ENCODE assay signal across 22 cellular contexts in genomic region chr20:54598351-54598750, GRCh38.
"Had no signal": no experiment of that assay in that cellular context is flagged by ENCODE, and none has a peak within 500 bp of the region (broad histone marks: within the 10 kb centered on the region; RNA-seq: fewer than 3 reads in every experiment).

No MANE protein-coding gene starts in this region.

- H3K4me3 ChIP-seq: colonic mucosa, SJCRH30 had no signal

- H3K27me3 ChIP-seq: colonic mucosa had no signal

- DNase-seq: activated CD4-positive, alpha-beta T cell treated with anti-CD3 and anti-CD28 coated beads for 48 hours; activated CD4-positive, alpha-beta T cell treated with anti-CD3 and anti-CD28 coated beads, Interleukin-2, amount 50 U/mL, for 4 hours; activated CD4-positive, CD25-positive, alpha-beta regulatory T cell treated with anti-CD3 and anti-CD28 coated beads, Interleukin-2, amount 50 U/mL, for 72 hours; activated CD8-positive, alpha-beta memory T cell treated with anti-CD3 and anti-CD28 coated beads, Interleukin-2, amount 10 ng/mL, durations not matched to agents 7 days and 5 days; activated effector memory CD4-positive, alpha-beta T cell treated with anti-CD3 and anti-CD28 coated beads, Interleukin-2, amount 50 U/mL, for 16 hours; activated naive CD4-positive, alpha-beta T cell treated with anti-CD3 and anti-CD28 coated beads for 36 hours; activated naive CD8-positive, alpha-beta T cell treated with anti-CD3 and anti-CD28 coated beads for 36 hours; activated T-cell treated with anti-CD3 and anti-CD28 coated beads, Interleukin-2, amount 50 U/mL, for 24 hours; colonic mucosa; KG1; NCI-H1092; NCI-H146; NCI-H187 treated with DMSO at 0.1 percent for 48 hours; NCI-H2107; NCI-H226; NCI-H748 treated with DMSO at 0.1 percent for 48 hours; SJCRH30; SK-N-SH; SW 1271 had no signal

- H3K9me3 ChIP-seq: colonic mucosa, SJCRH30, SK-N-SH had no signal

- H3K36me3 Mint-ChIP-seq: activated CD8-positive, alpha-beta memory T cell treated with anti-CD3 and anti-CD28 coated beads, Interleukin-2, amount 10 ng/mL, durations not matched to agents 7 days and 5 days; activated naive CD8-positive, alpha-beta T cell treated with anti-CD3 and anti-CD28 coated beads for 36 hours; IgD-negative memory B cell had no signal

- H3K4me1 ChIP-seq: colonic mucosa, SJCRH30 had no signal

- H3K27ac ChIP-seq: colonic mucosa, SJCRH30 had no signal

- H3K27me3 Mint-ChIP-seq: activated CD8-positive, alpha-beta memory T cell treated with anti-CD3 and anti-CD28 coated beads, Interleukin-2, amount 10 ng/mL, durations not matched to agents 7 days and 5 days; activated naive CD8-positive, alpha-beta T cell treated with anti-CD3 and anti-CD28 coated beads for 36 hours; IgD-negative memory B cell had no signal

- ATAC-seq: activated CD8-positive, alpha-beta memory T cell treated with anti-CD3 and anti-CD28 coated beads, Interleukin-2, amount 10 ng/mL, durations not matched to agents 7 days and 5 days; Right ventricle myocardium inferior had no signal

- H3K4me1 Mint-ChIP-seq: activated CD8-positive, alpha-beta memory T cell treated with anti-CD3 and anti-CD28 coated beads, Interleukin-2, amount 10 ng/mL, durations not matched to agents 7 days and 5 days; activated naive CD8-positive, alpha-beta T cell treated with anti-CD3 and anti-CD28 coated beads for 36 hours; IgD-negative memory B cell had no signal

- H3K4me3 Mint-ChIP-seq: activated CD8-positive, alpha-beta memory T cell treated with anti-CD3 and anti-CD28 coated beads, Interleukin-2, amount 10 ng/mL, durations not matched to agents 7 days and 5 days; activated naive CD4-positive, alpha-beta T cell treated with anti-CD3 and anti-CD28 coated beads for 36 hours; activated naive CD8-positive, alpha-beta T cell treated with anti-CD3 and anti-CD28 coated beads for 36 hours; activated T-cell treated with anti-CD3 and anti-CD28 coated beads, Interleukin-2, amount 50 U/mL, for 24 hours; IgD-negative memory B cell; T-helper 1 cell treated with Interleukin-12 subunit alpha and Interleukin-12 subunit beta and Interleukin-4 antibody, amounts not matched to agents 30 μg/mL and 1 μg/mL, for 36 hours had no signal

- H3K27ac Mint-ChIP-seq: activated CD8-positive, alpha-beta memory T cell treated with anti-CD3 and anti-CD28 coated beads, Interleukin-2, amount 10 ng/mL, durations not matched to agents 7 days and 5 days; activated naive CD4-positive, alpha-beta T cell treated with anti-CD3 and anti-CD28 coated beads for 36 hours; activated naive CD8-positive, alpha-beta T cell treated with anti-CD3 and anti-CD28 coated beads for 36 hours; activated T-cell treated with anti-CD3 and anti-CD28 coated beads, Interleukin-2, amount 50 U/mL, for 24 hours; IgD-negative memory B cell; T-helper 1 cell treated with Interleukin-12 subunit alpha and Interleukin-12 subunit beta and Interleukin-4 antibody, amounts not matched to agents 30 μg/mL and 1 μg/mL, for 36 hours had no signal

- H3K36me3 ChIP-seq: colonic mucosa, SJCRH30 had no signal
